11 cellular contexts compared by ENCODE assay signal in genomic region chr5:138340008-138340407, GRCh38. TPM values are rescaled to one million over a fixed set of nuclear protein-coding genes. Genes with fewer than 3 reads are reported as not detected.
A peak's percentile ranks its signal among the peaks of the same experiment; 100 is the strongest.
DNase-seq lines count a peak whose midpoint lies in the region; ATAC-seq and TF ChIP-seq lines count a peak whose summit lies in the region.
"Had no signal": no experiment of that assay in that cellular context is flagged by ENCODE, and none has a peak within 500 bp of the region (broad histone marks: within the 10 kb centered on the region; RNA-seq: fewer than 3 reads in every experiment).

No MANE protein-coding gene starts in this region.

- no peak for TF ChIP-seq CTCF in thoracic aorta (IDR thresholded peaks at IDR 0.05)

- no peak for ATAC-seq in thoracic aorta (ENCODE audit: insufficient number of reproducible peaks, low FRiP score, low read depth)
- ATAC-seq in HG02870 (IDR thresholded peaks at IDR 0.05; ENCODE audit: unreplicated experiment): no peak
- ATAC-seq in HG02571 (IDR thresholded peaks at IDR 0.05; ENCODE audit: unreplicated experiment): no peak
- ATAC-seq in GM18868 (IDR thresholded peaks at IDR 0.05; ENCODE audit: unreplicated experiment): no peak

- no peak overlapping the region for H2BK120ac ChIP-seq in mesendoderm (ENCODE audit: low read depth, low read length)

- peak overlapping the region; percentile 96 for H3K9ac ChIP-seq in mesendoderm (ENCODE audit: low read length)

- no peak overlapping the region for H4K5ac ChIP-seq in mesendoderm (ENCODE audit: low read length)

- H2BK15ac ChIP-seq in mesendoderm (replicated peaks; ENCODE audit: low read depth): no peak overlapping the region

- H3K27me3 Mint-ChIP-seq in activated naive CD4-positive, alpha-beta T cell treated with anti-CD3 and anti-CD28 coated beads, Interleukin-2, amount 10 ng/mL, durations not matched to agents 7 days and 5 days: peaks cover 1% of the 10 kb centered on the region
- no peaks in the 10 kb centered on the region for H3K27me3 Mint-ChIP-seq in activated T-helper 2 cell treated with anti-CD3 and anti-CD28 coated beads, Interferon-gamma antibody, Interleukin-2, Interleukin-4, amounts not matched to agents 10 μg/mL and 5 μg/mL and 100 μg/mL, durations not matched to agents 14 hours and 24 hours and 36 hours (ENCODE audit: low read depth)

- no peak overlapping the region for H3K4me3 ChIP-seq in mesendoderm (ENCODE audit: low read length)
- H3K4me3 ChIP-seq in thoracic aorta: peak overlapping the region; percentile 89

- H3K18ac ChIP-seq in mesendoderm (ENCODE audit: low read length): no peak overlapping the region

- H3K36me3 Mint-ChIP-seq in activated naive CD4-positive, alpha-beta T cell treated with anti-CD3 and anti-CD28 coated beads, Interleukin-2, amount 10 ng/mL, durations not matched to agents 7 days and 5 days: peaks cover 22% of the 10 kb centered on the region
- peaks cover 34% of the 10 kb centered on the region for H3K36me3 Mint-ChIP-seq in activated T-helper 2 cell treated with anti-CD3 and anti-CD28 coated beads, Interferon-gamma antibody, Interleukin-2, Interleukin-4, amounts not matched to agents 10 μg/mL and 5 μg/mL and 100 μg/mL, durations not matched to agents 14 hours and 24 hours and 36 hours (ENCODE audit: low read depth)

- H3K36me3 ChIP-seq in mesendoderm (ENCODE audit: control insufficient read depth, insufficient read depth, low read length) (peaks cover 3% of the 10 kb centered on the region), thoracic aorta (peaks cover 10% of the 10 kb centered on the region)

- no peak overlapping the region for H2BK5ac ChIP-seq in mesendoderm (ENCODE audit: low read length)

- peak overlapping the region; percentile 94 for H3K56ac ChIP-seq in mesendoderm (ENCODE audit: low read length)

- WGBS in mesendoderm (ENCODE audit: extremely low coverage, insufficient coverage, low lambda C conversion rate): no CpG with 5 or more reads among the region's 3 CpGs

- peaks cover 39% of the 10 kb centered on the region for H3K4me1 Mint-ChIP-seq in activated naive CD4-positive, alpha-beta T cell treated with anti-CD3 and anti-CD28 coated beads, Interleukin-2, amount 10 ng/mL, durations not matched to agents 7 days and 5 days
- H3K4me1 Mint-ChIP-seq in activated T-helper 2 cell treated with anti-CD3 and anti-CD28 coated beads, Interferon-gamma antibody, Interleukin-2, Interleukin-4, amounts not matched to agents 10 μg/mL and 5 μg/mL and 100 μg/mL, durations not matched to agents 14 hours and 24 hours and 36 hours (ENCODE audit: low read depth): peaks cover 36% of the 10 kb centered on the region

- CTCF ChIA-PET in activated naive CD4-positive, alpha-beta T cell treated with anti-CD3 and anti-CD28 coated beads, Interleukin-2, amount 10 ng/mL, durations not matched to agents 7 days and 5 days (lab: Charles Lee): interaction anchor here (13.2 kb wide), 1 partner anchor 12 kb away, joined by 209 read pairs; the partner anchor contains the start of gene KDM3B

- no peaks in the 10 kb centered on the region for H3K9me3 Mint-ChIP-seq in activated naive CD4-positive, alpha-beta T cell treated with anti-CD3 and anti-CD28 coated beads, Interleukin-2, amount 10 ng/mL, durations not matched to agents 7 days and 5 days
- H3K9me3 Mint-ChIP-seq in activated T-helper 2 cell treated with anti-CD3 and anti-CD28 coated beads, Interferon-gamma antibody, Interleukin-2, Interleukin-4, amounts not matched to agents 10 μg/mL and 5 μg/mL and 100 μg/mL, durations not matched to agents 14 hours and 24 hours and 36 hours: no peaks in the 10 kb centered on the region

- intact Hi-C loops in activated T-helper 2 cell treated with anti-CD3 and anti-CD28 coated beads, Interferon-gamma antibody, Interleukin-2, Interleukin-4, amounts not matched to agents 10 μg/mL and 5 μg/mL and 100 μg/mL, durations not matched to agents 14 hours and 24 hours and 36 hours (cut with micrococcal nuclease): no loop called here

- no peak overlapping the region for H3K23ac ChIP-seq in mesendoderm (ENCODE audit: low read length)

- peak overlapping the region; percentile 92 for H3K4me3 Mint-ChIP-seq in activated naive CD4-positive, alpha-beta T cell treated with anti-CD3 and anti-CD28 coated beads, Interleukin-2, amount 10 ng/mL, durations not matched to agents 7 days and 5 days
- H3K4me3 Mint-ChIP-seq in activated T-helper 2 cell treated with anti-CD3 and anti-CD28 coated beads, Interferon-gamma antibody, Interleukin-2, Interleukin-4, amounts not matched to agents 10 μg/mL and 5 μg/mL and 100 μg/mL, durations not matched to agents 14 hours and 24 hours and 36 hours (ENCODE audit: low read depth): peak overlapping the region; percentile 91

- H3K27ac ChIP-seq in mesendoderm (ENCODE audit: low read depth, low read length) (no peak overlapping the region), thoracic aorta (no peak overlapping the region)

- peaks cover 18% of the 10 kb centered on the region for H3K79me1 ChIP-seq in mesendoderm (ENCODE audit: low read length)

- H4K8ac ChIP-seq in mesendoderm (ENCODE audit: low read depth, low read length): no peak overlapping the region

- H3K27ac Mint-ChIP-seq in activated naive CD4-positive, alpha-beta T cell treated with anti-CD3 and anti-CD28 coated beads, Interleukin-2, amount 10 ng/mL, durations not matched to agents 7 days and 5 days: no peak overlapping the region
- no peak overlapping the region for H3K27ac Mint-ChIP-seq in activated T-helper 2 cell treated with anti-CD3 and anti-CD28 coated beads, Interferon-gamma antibody, Interleukin-2, Interleukin-4, amounts not matched to agents 10 μg/mL and 5 μg/mL and 100 μg/mL, durations not matched to agents 14 hours and 24 hours and 36 hours

- H3K79me2 ChIP-seq in mesendoderm (ENCODE audit: control insufficient read depth, insufficient read depth, low read length): peaks cover 33% of the 10 kb centered on the region

- H3K9me3 ChIP-seq in thoracic aorta: no peaks in the 10 kb centered on the region
- H3K9me3 ChIP-seq: ascending aorta had no signal

- no peak overlapping the region for H3K4me2 ChIP-seq in mesendoderm (ENCODE audit: low read length)

- H3K4ac ChIP-seq in mesendoderm (ENCODE audit: low read depth, low read length): no peak overlapping the region

- no peak overlapping the region for H2AK5ac ChIP-seq in mesendoderm (ENCODE audit: low read length)

- no peak for DNase-seq in activated naive CD4-positive, alpha-beta T cell treated with anti-CD3 and anti-CD28 coated beads, Interleukin-2, amount 10 ng/mL, durations not matched to agents 7 days and 5 days
- DNase-seq in activated naive CD4-positive, alpha-beta T cell (lab: John Stamatoyannopoulos, UW): no peak
- DNase-seq in activated T-helper 2 cell treated with anti-CD3 and anti-CD28 coated beads, Interferon-gamma antibody, Interleukin-2, Interleukin-4, amounts not matched to agents 10 μg/mL and 5 μg/mL and 100 μg/mL, durations not matched to agents 14 hours and 24 hours and 36 hours (ENCODE audit: low spot score): no peak
- DNase-seq in mesendoderm (no peak), thoracic aorta (ENCODE audit: low spot score) (no peak)
- DNase-seq: NCI-H1417 treated with DMSO at 0.1 percent for 48 hours; stimulated activated CD4-positive, alpha-beta T cell treated with anti-CD3 and anti-CD28 coated beads, Interleukin-2, amount 100 ng/mL, for 24 hours had no signal

- peaks cover 4% of the 10 kb centered on the region for H3K4me1 ChIP-seq in mesendoderm (ENCODE audit: control insufficient read depth, low read depth, low read length)
- H3K4me1 ChIP-seq in thoracic aorta (ENCODE audit: control insufficient read depth in 1 of 2, low read depth in 2 of 2): peaks cover 10 to 18% of the 10 kb centered on the region in 2 donors

- H3K27me3 ChIP-seq in mesendoderm (ENCODE audit: insufficient read depth, low read length, poor library complexity) (no peaks in the 10 kb centered on the region), thoracic aorta (replicated peaks; ENCODE audit: insufficient read depth) (no peaks in the 10 kb centered on the region)
- H3K27me3 ChIP-seq: ascending aorta had no signal

RNA-seq across cellular contexts. Expression of gene FAM53C, which starts 1.9 kb away (rescaled TPM):
- total RNA-seq in activated T-helper 2 cell treated with anti-CD3 and anti-CD28 coated beads, Interferon-gamma antibody, Interleukin-2, Interleukin-4, amounts not matched to agents 10 μg/mL and 5 μg/mL and 100 μg/mL, durations not matched to agents 14 hours and 24 hours and 36 hours: 24.4 and 26.1 TPM in 2 replicates
- polyA plus RNA-seq in mesendoderm (2013, experiment 1 of 2): 42.5 TPM
- polyA plus RNA-seq in mesendoderm (2013, experiment 2 of 2): 43.7 TPM
- 10 to 100 TPM; 22.6 to 24.9 TPM for total RNA-seq in thoracic aorta

RNA-seq across cellular contexts. Expression of gene CDC25C, which starts 8.4 kb away (rescaled TPM):
- total RNA-seq in activated T-helper 2 cell treated with anti-CD3 and anti-CD28 coated beads, Interferon-gamma antibody, Interleukin-2, Interleukin-4, amounts not matched to agents 10 μg/mL and 5 μg/mL and 100 μg/mL, durations not matched to agents 14 hours and 24 hours and 36 hours: 8.4 and 9.0 TPM in 2 replicates
- polyA plus RNA-seq in mesendoderm (2013, experiment 1 of 2): 25.5 TPM
- polyA plus RNA-seq in mesendoderm (2013, experiment 2 of 2): 25.5 TPM
- total RNA-seq in thoracic aorta: not detected
- total RNA-seq: ascending aorta had no signal

RNA-seq across cellular contexts. Expression of gene KDM3B, which starts 12.5 kb away (rescaled TPM):
- total RNA-seq in activated T-helper 2 cell treated with anti-CD3 and anti-CD28 coated beads, Interferon-gamma antibody, Interleukin-2, Interleukin-4, amounts not matched to agents 10 μg/mL and 5 μg/mL and 100 μg/mL, durations not matched to agents 14 hours and 24 hours and 36 hours: 52.8 and 54.5 TPM in 2 replicates
- 28.6 TPM for polyA plus RNA-seq in mesendoderm (2013, experiment 1 of 2)
- 27.5 TPM for polyA plus RNA-seq in mesendoderm (2013, experiment 2 of 2)
- 10 to 100 TPM; 50.1 to 86.2 TPM for total RNA-seq in thoracic aorta
